In genomic region chr3:38345879-38346583, GRCh38 we compare ENCODE assay signal across 8 cellular contexts. TPM values are rescaled to one million over a fixed set of nuclear protein-coding genes. Genes with fewer than 3 reads are reported as not detected.
DNase-seq lines count a peak whose midpoint lies in the region; ATAC-seq and TF ChIP-seq lines count a peak whose summit lies in the region.

No MANE protein-coding gene starts in this region.

- DNase-seq in coronary artery (ENCODE audit: low spot score) (peak; percentile 79), neuronal stem cell (ENCODE audit: low spot score) (no peak), NCI-H1694 (lab: John Stamatoyannopoulos, UW) (no peak), HK-2 (ENCODE audit: unreplicated experiment) (no peak)
- DNase-seq in effector CD8-positive, alpha-beta T cell (lab: John Stamatoyannopoulos, UW): no peak

- no CpG with 5 or more reads among the region's 9 CpGs for WGBS in neuronal stem cell (ENCODE audit: extremely low coverage in 2 of 2, insufficient read length in 2 of 2, insufficient replicate concordance in 1 of 2), 2 donors

- no peak overlapping the region for H4K8ac ChIP-seq in neuronal stem cell (ENCODE audit: low read depth, low read length)

- peaks cover 3% of the 10 kb centered on the region for H3K79me1 ChIP-seq in neuronal stem cell (ENCODE audit: low read depth, low read length)

- no peak overlapping the region for H2BK15ac ChIP-seq in neuronal stem cell (ENCODE audit: low read length)

- peaks cover 0 to under 1% of the 10 kb centered on the region in 2 donors for H3K9me3 ChIP-seq in neuronal stem cell (replicated peaks in 1 of 2; ENCODE audit: control insufficient read depth in 2 of 2, insufficient read depth in 1 of 2, low read depth in 1 of 2, low read length in 2 of 2)

- no peak for TF ChIP-seq CTCF in coronary artery (IDR thresholded peaks at IDR 0.05)

- H2AFZ ChIP-seq in neuronal stem cell (ENCODE audit: low read length): peak overlapping the region; percentile 100

- H4K91ac ChIP-seq in neuronal stem cell (ENCODE audit: low read depth, low read length, poor library complexity): no peak overlapping the region

- no peaks in the 10 kb centered on the region for H3K27me3 ChIP-seq in neuronal stem cell (ENCODE audit: control insufficient read depth in 3 of 3, insufficient read depth in 3 of 3, low read depth in 1 of 3, low read length in 3 of 3)

- H2BK120ac ChIP-seq in neuronal stem cell (ENCODE audit: low read depth, low read length): no peak overlapping the region

- peaks cover 3 to 8% of the 10 kb centered on the region in 2 donors for H3K4me1 ChIP-seq in neuronal stem cell (ENCODE audit: control insufficient read depth in 2 of 2, insufficient read depth in 1 of 2, low read depth in 1 of 2, low read length in 2 of 2)

- peak overlapping the region; percentile 67 for H2BK12ac ChIP-seq in neuronal stem cell (ENCODE audit: low read length)

- H2BK5ac ChIP-seq in neuronal stem cell (ENCODE audit: low read length): no peak overlapping the region

- H3K14ac ChIP-seq in neuronal stem cell (ENCODE audit: low read length): no peak overlapping the region

- H3K4ac ChIP-seq in neuronal stem cell (ENCODE audit: low read length): no peak overlapping the region

- no peak overlapping the region for H2AK5ac ChIP-seq in neuronal stem cell (ENCODE audit: low read depth, low read length)

- H3K27ac ChIP-seq in coronary artery (peak overlapping the region in 1 of 2 donors; percentile 47), neuronal stem cell (replicated peaks; ENCODE audit: low read length) (no peak overlapping the region)

- peak overlapping the region; percentile 20 for H3K18ac ChIP-seq in neuronal stem cell (ENCODE audit: low read length)

- H3K9ac ChIP-seq in neuronal stem cell (ENCODE audit: low read depth, low read length, poor library complexity): no peak overlapping the region

- ATAC-seq in GM19395 (IDR thresholded peaks at IDR 0.05; ENCODE audit: unreplicated experiment) (peak; percentile 39), HG03571 (IDR thresholded peaks at IDR 0.05; ENCODE audit: unreplicated experiment) (peak; percentile 31), HG03442 (IDR thresholded peaks at IDR 0.05; ENCODE audit: unreplicated experiment) (no peak)

- H3K36me3 ChIP-seq in neuronal stem cell (replicated peaks in 1 of 2; ENCODE audit: control insufficient read depth in 2 of 2, insufficient read depth in 2 of 2, low read length in 2 of 2): peaks cover 0 to 22% of the 10 kb centered on the region in 2 donors

- peak overlapping the region; percentile 97 for H3K23ac ChIP-seq in neuronal stem cell (ENCODE audit: low read depth, low read length, poor library complexity)

- peak overlapping the region; percentile 95 for H3K4me3 ChIP-seq in coronary artery
- peak overlapping the region in 1 of 2 donors; percentile 84 for H3K4me3 ChIP-seq in neuronal stem cell (ENCODE audit: low read length in 2 of 2)

- peak overlapping the region; percentile 32 for H3K4me2 ChIP-seq in neuronal stem cell (ENCODE audit: insufficient read depth, low read length, poor library complexity, severe bottlenecking)

RNA-seq across cellular contexts. Expression of gene XYLB, which starts 0.6 kb away (rescaled TPM):
- polyA plus RNA-seq in neuronal stem cell (2013, experiment 1 of 2): 1.5 TPM
- 1.1 TPM for polyA plus RNA-seq in neuronal stem cell (2013, experiment 2 of 2)
